Comparison of ENCODE assay signal across 10 cellular contexts in the genomic region with DNA sequence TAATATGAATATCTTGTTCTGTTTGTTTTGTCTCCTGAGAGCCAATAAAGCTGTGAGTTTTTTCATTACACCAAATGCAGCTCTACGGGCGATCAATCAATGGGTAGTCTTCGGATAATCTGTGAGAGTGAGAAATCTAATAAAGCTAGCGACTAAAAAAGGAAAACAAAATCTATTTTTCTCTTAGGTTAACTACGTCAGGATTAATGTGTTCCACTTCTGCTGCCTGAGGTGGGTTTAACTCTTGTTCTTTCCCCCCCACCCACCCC.
A peak's percentile ranks its signal among the peaks of the same experiment; 100 is the strongest.
DNase-seq lines count a peak whose midpoint lies in the region; ATAC-seq and TF ChIP-seq lines count a peak whose summit lies in the region.
"Had no signal": no experiment of that assay in that cellular context is flagged by ENCODE, and none has a peak within 500 bp of the region (broad histone marks: within the 10 kb centered on the region; RNA-seq: fewer than 3 reads in every experiment).

No MANE protein-coding gene starts in this region.

- H4K20me1 ChIP-seq in hepatocyte (ENCODE audit: insufficient read depth, poor library complexity, severe bottlenecking) (no peaks in the 10 kb centered on the region), smooth muscle cell (ENCODE audit: low read depth) (no peaks in the 10 kb centered on the region)

- H3K79me2 ChIP-seq in hepatocyte (no peaks in the 10 kb centered on the region), smooth muscle cell (ENCODE audit: low read depth) (no peaks in the 10 kb centered on the region)

- H3K36me3 ChIP-seq in hepatocyte (replicated peaks; ENCODE audit: insufficient read depth, low read depth) (no peaks in the 10 kb centered on the region), smooth muscle cell (ENCODE audit: low read depth) (no peaks in the 10 kb centered on the region)
- H3K36me3 ChIP-seq: sigmoid colon had no signal

- H3F3A ChIP-seq in smooth muscle cell (ENCODE audit: low read depth): peaks cover 12% of the 10 kb centered on the region

- TF ChIP-seq CTCF in hepatocyte (IDR thresholded peaks at IDR 0.05; ENCODE audit: poor library complexity): no peak
- no peak for TF ChIP-seq CTCF in smooth muscle cell (IDR thresholded peaks at IDR 0.05; ENCODE audit: borderline replicate concordance, insufficient read depth, poor library complexity, severe bottlenecking)

- H3K9me3 ChIP-seq in hepatocyte (ENCODE audit: low read depth) (no peaks in the 10 kb centered on the region), smooth muscle cell (replicated peaks; ENCODE audit: low read depth) (no peaks in the 10 kb centered on the region)
- H3K9me3 ChIP-seq: sigmoid colon had no signal

- H3K9ac ChIP-seq in smooth muscle cell (ENCODE audit: low read depth): peak overlapping the region; percentile 52

- 45% methylated on average over 5 of the region's 5 CpGs for WGBS in hepatocyte (ENCODE audit: low lambda C conversion rate, missing lambda C conversion rate)
- WGBS in smooth muscle cell (ENCODE audit: low lambda C conversion rate): 34% methylated on average over 5 of the region's 5 CpGs

- no peaks in the 10 kb centered on the region for H3K27me3 Mint-ChIP-seq in T-cell

- H2AFZ ChIP-seq in hepatocyte (peak overlapping the region; percentile 80), smooth muscle cell (ENCODE audit: low read depth) (peak overlapping the region; percentile 96)

- no peaks in the 10 kb centered on the region for H3K4me1 ChIP-seq in hepatocyte (ENCODE audit: insufficient read depth)
- H3K4me1 ChIP-seq in smooth muscle cell (ENCODE audit: low read depth): peaks cover 43% of the 10 kb centered on the region
- H3K4me1 ChIP-seq: sigmoid colon had no signal

- H3K27ac Mint-ChIP-seq in T-cell: peak overlapping the region; percentile 97 to 98

- POLR2A ChIA-PET in T-cell (lab: Charles Lee): no interaction called here

- peak overlapping the region; percentile 48 for H3K27ac ChIP-seq in hepatocyte
- H3K27ac ChIP-seq in smooth muscle cell (ENCODE audit: low read depth): no peak overlapping the region
- H3K27ac ChIP-seq: 22Rv1, sigmoid colon had no signal

- peak; percentile 45 for DNase-seq in DMS53 (lab: John Stamatoyannopoulos, UW)
- no peak for DNase-seq in DMS53 treated with DMSO at 0.1 percent for 48 hours (lab: John Stamatoyannopoulos, UW; ENCODE audit: unreplicated experiment)
- DNase-seq in T-cell: no peak
- no peak for DNase-seq in hepatocyte (ENCODE audit: low spot score)
- no peak for DNase-seq in smooth muscle cell (lab: John Stamatoyannopoulos, UW; ENCODE audit: unreplicated experiment)
- no peak for DNase-seq in NCI-H1694 treated with DMSO at 0.1 percent for 48 hours (lab: John Stamatoyannopoulos, UW)
- no peak for DNase-seq in hepatic stellate cell (ENCODE audit: low spot score)
- DNase-seq: sigmoid colon had no signal

- CTCF ChIA-PET in T-cell (lab: Charles Lee): interaction anchor here in 1 of 2 donors (0.8 to 1.0 kb wide), 3 partner anchors 22 to 26 kb away, joined by 3 read pairs; no protein-coding TSS in a partner anchor

- H3K4me2 ChIP-seq in hepatocyte (peak overlapping the region; percentile 74), smooth muscle cell (peak overlapping the region; percentile 86)

- H3K4me3 ChIP-seq in hepatocyte (peak overlapping the region; percentile 34), smooth muscle cell (peak overlapping the region; percentile 55)

- no peaks in the 10 kb centered on the region for H3K9me3 Mint-ChIP-seq in T-cell

- H3K4me3 Mint-ChIP-seq in T-cell: peak overlapping the region; percentile 82 to 91 (median 90)

- no peaks in the 10 kb centered on the region for H3K36me3 Mint-ChIP-seq in T-cell

- no peaks in the 10 kb centered on the region for H3K27me3 ChIP-seq in hepatocyte
- H3K27me3 ChIP-seq in smooth muscle cell (ENCODE audit: low read depth): no peaks in the 10 kb centered on the region

- peaks cover 45 to 72% (median 64%) of the 10 kb centered on the region in 3 donors for H3K4me1 Mint-ChIP-seq in T-cell

- H3K9me2 ChIP-seq in hepatocyte (replicated peaks; ENCODE audit: insufficient read depth): no peaks in the 10 kb centered on the region

- ATAC-seq in T-cell (replicated peaks in 1 of 4) (no peak), HG02981 (IDR thresholded peaks at IDR 0.05; ENCODE audit: unreplicated experiment) (no peak)
